Comparison of ENCODE assay signal across 16 cellular contexts in genomic region chr11:115201121-115201792, GRCh38.
A peak's percentile ranks its signal among the peaks of the same experiment; 100 is the strongest.
DNase-seq lines count a peak whose midpoint lies in the region; ATAC-seq and TF ChIP-seq lines count a peak whose summit lies in the region.
"Had no signal": no experiment of that assay in that cellular context is flagged by ENCODE, and none has a peak within 500 bp of the region (broad histone marks: within the 10 kb centered on the region; RNA-seq: fewer than 3 reads in every experiment).

No MANE protein-coding gene starts in this region.

- peaks cover 60% of the 10 kb centered on the region for H3K4me1 Mint-ChIP-seq in brain
- H3K4me1 Mint-ChIP-seq in nephron, result peaks cover 55% of the 10 kb centered on the region
- H3K4me1 Mint-ChIP-seq: activated CD4-positive, alpha-beta T cell treated with anti-CD3 and anti-CD28 coated beads, Interleukin-2, amount 10 ng/mL, durations not matched to agents 24 days and 14 days; CD4-positive, alpha-beta memory T cell had no signal

- H3K27me3 Mint-ChIP-seq in brain, result peaks cover 2% of the 10 kb centered on the region
- H3K27me3 Mint-ChIP-seq in nephron (ENCODE audit: low read depth), result no peaks in the 10 kb centered on the region

- H3K9me3 Mint-ChIP-seq in brain (peaks cover 0 to 3% (median 0%) of the 10 kb centered on the region in 5 experiments), nephron (no peaks in the 10 kb centered on the region)
- H3K9me3 Mint-ChIP-seq: stimulated activated naive CD8-positive, alpha-beta T cell treated with anti-CD3 and anti-CD28 coated beads, Interleukin-15, Interleukin-2, amounts not matched to agents 100 ng/mL and 50 ng/mL, for 24 hours had no signal

- TF ChIP-seq EP300 in tibial nerve (IDR thresholded peaks at IDR 0.05), result no peak

- no peak for TF ChIP-seq CTCF in AG09309 (IDR thresholded peaks at IDR 0.05; ENCODE audit: control insufficient read depth, insufficient read depth, low read depth, low read length, missing control alignments)
- TF ChIP-seq CTCF in HFF-Myc (IDR thresholded peaks at IDR 0.05; ENCODE audit: low read depth, low read length, missing control alignments), result no peak
- TF ChIP-seq CTCF in brain (conservative IDR thresholded peaks at IDR 0.05), result no peak
- no peak for TF ChIP-seq CTCF in nephron (IDR thresholded peaks at IDR 0.05; ENCODE audit: unreplicated experiment in 3 of 3)
- TF ChIP-seq CTCF in dorsolateral prefrontal cortex (IDR thresholded peaks at IDR 0.05 in 54 of 56, conservative IDR thresholded peaks at IDR 0.05 in 2 of 56; ENCODE audit: low read depth in 1 of 56, partially characterized antibody in 56 of 56), result no peak
- no peak for TF ChIP-seq CTCF in tibial nerve (IDR thresholded peaks at IDR 0.05)

- peak overlapping the region in 2 of 5 experiments; percentile 21 to 66 for H3K4me3 Mint-ChIP-seq in brain
- peak overlapping the region; percentile 16 to 61 (median 57) for H3K4me3 Mint-ChIP-seq in nephron
- H3K4me3 Mint-ChIP-seq: activated CD4-positive, alpha-beta T cell treated with anti-CD3 and anti-CD28 coated beads, Interleukin-2, amount 10 ng/mL, durations not matched to agents 24 days and 14 days; CD4-positive, alpha-beta memory T cell; stimulated activated naive CD8-positive, alpha-beta T cell treated with anti-CD3 and anti-CD28 coated beads, Interleukin-15, Interleukin-2, amounts not matched to agents 100 ng/mL and 50 ng/mL, for 24 hours had no signal

- H3K36me3 Mint-ChIP-seq in brain (peaks cover 33% of the 10 kb centered on the region), nephron (ENCODE audit: low read depth) (peaks cover 8% of the 10 kb centered on the region)
- H3K36me3 Mint-ChIP-seq: CD4-positive, alpha-beta memory T cell had no signal

- H3K4me1 ChIP-seq in tibial nerve, result no peaks in the 10 kb centered on the region

- no peak for TF ChIP-seq POLR2A in tibial nerve (IDR thresholded peaks at IDR 0.05)

- no peaks in the 10 kb centered on the region for H3K27me3 ChIP-seq in dorsolateral prefrontal cortex
- no peaks in the 10 kb centered on the region for H3K27me3 ChIP-seq in tibial nerve

- WGBS in tibial nerve, 2 donors, result 52 to 55% methylated on average over 6 of the region's 6 CpGs

- DNase-seq in AG09309 (ENCODE audit: low read depth) (peak; percentile 82), HFF-Myc (ENCODE audit: extremely low read depth, low read depth) (peak; percentile 35), dorsolateral prefrontal cortex (no peak), tibial nerve (ENCODE audit: low spot score in 2 of 2) (no peak)
- no peak for DNase-seq in stimulated activated CD4-positive, alpha-beta T cell treated with anti-CD3 and anti-CD28 coated beads, Interleukin-12 subunit alpha, Interleukin-12 subunit beta, amount 100 ng/mL, for 4 hours
- DNase-seq: activated CD4-positive, alpha-beta T cell treated with anti-CD3 and anti-CD28 coated beads, Interleukin-2, amount 10 ng/mL, durations not matched to agents 24 days and 14 days; activated gamma-delta T cell; CD4-positive, alpha-beta memory T cell; cerebellar nuclear complex; NCI-H1930; posterior cingulate gyrus; stimulated activated CD4-positive, alpha-beta T cell treated with anti-CD3 and anti-CD28 coated beads, Interleukin-4, amount 100 ng/mL, for 4 hours had no signal

- intact Hi-C loops in dorsolateral prefrontal cortex (cut with DNase I), result no loop called here

- no peak for ATAC-seq in HG02938 (IDR thresholded peaks at IDR 0.05; ENCODE audit: unreplicated experiment)

- H3K27ac ChIP-seq in dorsolateral prefrontal cortex (no peak overlapping the region), tibial nerve (peak overlapping the region in 1 of 4 donors; percentile 29)

- H3K4me3 ChIP-seq in AG09309 (ENCODE audit: control insufficient read depth, low read depth, low read length), result no peak overlapping the region
- H3K4me3 ChIP-seq in HFF-Myc (replicated peaks; ENCODE audit: low read depth, low read length), result no peak overlapping the region
- H3K4me3 ChIP-seq in dorsolateral prefrontal cortex, result no peak overlapping the region
- H3K4me3 ChIP-seq in tibial nerve, result no peak overlapping the region

- H3K36me3 ChIP-seq in tibial nerve, result peaks cover 0 to 4% (median 0%) of the 10 kb centered on the region in 3 donors

- no peaks in the 10 kb centered on the region for H3K9me3 ChIP-seq in tibial nerve

- H3K27ac Mint-ChIP-seq in brain, result peak overlapping the region in 3 of 5 experiments; percentile 69 to 86 (median 76)
- H3K27ac Mint-ChIP-seq in nephron, result peak overlapping the region; percentile 32 to 96 (median 88)
- H3K27ac Mint-ChIP-seq: activated CD4-positive, alpha-beta T cell treated with anti-CD3 and anti-CD28 coated beads, Interleukin-2, amount 10 ng/mL, durations not matched to agents 24 days and 14 days; CD4-positive, alpha-beta memory T cell; stimulated activated naive CD8-positive, alpha-beta T cell treated with anti-CD3 and anti-CD28 coated beads, Interleukin-15, Interleukin-2, amounts not matched to agents 100 ng/mL and 50 ng/mL, for 24 hours had no signal

Comparison
In these comparisons a context has a peak if more than half of its experiments do, and no peak if none do; other contexts are left out.
1. DNase-seq: peak in AG09309 (single experiment) and HFF-Myc (single experiment); none in dorsolateral prefrontal cortex (0 of 10), stimulated activated CD4-positive, alpha-beta T cell treated with anti-CD3 and anti-CD28 coated beads, Interleukin-12 subunit alpha, Interleukin-12 subunit beta, amount 100 ng/mL, for 4 hours (single experiment) and tibial nerve (0 of 2).